26 cellular contexts compared by ENCODE assay signal in the genomic region with DNA sequence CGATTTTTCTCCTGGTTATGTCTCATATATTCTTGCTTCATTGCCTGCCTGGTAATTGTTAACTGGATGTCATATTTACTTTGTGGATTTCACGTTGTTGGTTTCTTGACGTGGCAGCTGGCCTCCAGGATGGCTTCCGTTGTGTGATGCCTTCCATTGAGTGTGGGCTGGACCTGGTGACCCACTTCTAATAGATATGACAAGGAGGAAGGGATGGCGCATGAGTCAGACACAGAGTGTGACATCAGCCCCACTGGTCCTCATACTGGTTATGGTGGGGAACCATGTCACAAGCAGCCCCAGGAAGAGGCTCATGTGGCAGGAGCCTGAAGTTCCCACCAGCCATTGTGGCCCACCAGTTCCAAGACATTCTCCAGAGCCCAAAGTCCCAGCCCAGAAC. TPM values are rescaled to one million over a fixed set of nuclear protein-coding genes. Genes with fewer than 3 reads are reported as not detected.
"Had no signal": no experiment of that assay in that cellular context is flagged by ENCODE, and none has a peak within 500 bp of the region (broad histone marks: within the 10 kb centered on the region; RNA-seq: fewer than 3 reads in every experiment).

No MANE protein-coding gene starts in this region.

- H3K4me3 ChIP-seq: colonic mucosa, lung, thyroid gland had no signal

- H3K4me1 ChIP-seq: colonic mucosa, thyroid gland had no signal

- H3K27ac ChIP-seq: brain microvascular endothelial cell, colonic mucosa, epithelial cell of prostate, thyroid gland had no signal

- H3K4me1 Mint-ChIP-seq: activated B cell treated with CpG ODN at 0.5 μM for 24 hours; central memory CD8-positive, alpha-beta T cell; nephron had no signal

- H3K36me3 Mint-ChIP-seq: activated CD4-positive, alpha-beta memory T cell treated with anti-CD3 and anti-CD28 coated beads for 36 hours had no signal

- ATAC-seq: left lobe of liver had no signal

- FAIRE-seq: keratinocyte had no signal

- H3K9me3 ChIP-seq: colonic mucosa, thyroid gland had no signal

- H3K27me3 ChIP-seq: brain microvascular endothelial cell, colonic mucosa, thyroid gland had no signal

- H3K9me3 Mint-ChIP-seq: activated B cell treated with CpG ODN at 0.5 μM for 24 hours; activated CD4-positive, alpha-beta memory T cell treated with anti-CD3 and anti-CD28 coated beads for 36 hours; activated T-cell treated with anti-CD3 and anti-CD28 coated beads, Interleukin-2, amount 50 U/mL, for 24 hours; central memory CD8-positive, alpha-beta T cell; endodermal cell had no signal

- H3K36me3 ChIP-seq: brain microvascular endothelial cell, colonic mucosa, thyroid gland had no signal

- H3K27ac Mint-ChIP-seq: activated B cell treated with CpG ODN at 0.5 μM for 24 hours; activated CD4-positive, alpha-beta memory T cell treated with anti-CD3 and anti-CD28 coated beads for 36 hours; activated T-cell treated with anti-CD3 and anti-CD28 coated beads, Interleukin-2, amount 50 U/mL, for 24 hours; endodermal cell; nephron had no signal

- DNase-seq: activated B cell treated with CpG ODN at 0.5 μM for 24 hours; activated CD4-positive, alpha-beta memory T cell treated with anti-CD3 and anti-CD28 coated beads for 36 hours; activated CD4-positive, alpha-beta T cell treated with anti-CD3 and anti-CD28 coated beads for 4 hours; activated effector memory CD4-positive, alpha-beta T cell treated with Interleukin-2 at 50 U/mL for 16 hours; activated naive CD4-positive, alpha-beta T cell treated with anti-CD3 and anti-CD28 coated beads, Interleukin-2, amount 50 U/mL, for 16 hours; activated T-cell treated with anti-CD3 and anti-CD28 coated beads, Interleukin-2, amount 50 U/mL, for 24 hours; aorta; brain microvascular endothelial cell; colonic mucosa; endodermal cell; glutamatergic neuron; hypothalamus; midbrain; nucleus accumbens; stimulated activated naive CD4-positive, alpha-beta T cell; thyroid gland had no signal

- H3K4me3 Mint-ChIP-seq: activated B cell treated with CpG ODN at 0.5 μM for 24 hours; activated CD4-positive, alpha-beta memory T cell treated with anti-CD3 and anti-CD28 coated beads for 36 hours; activated T-cell treated with anti-CD3 and anti-CD28 coated beads, Interleukin-2, amount 50 U/mL, for 24 hours; central memory CD8-positive, alpha-beta T cell; endodermal cell; nephron had no signal

RNA-seq across cellular contexts. Expression of a gene that starts 6.4 kb away (rescaled TPM):
- total RNA-seq: activated B cell treated with CpG ODN at 0.5 μM for 24 hours; activated CD4-positive, alpha-beta memory T cell treated with anti-CD3 and anti-CD28 coated beads for 36 hours; aorta; colonic mucosa; endodermal cell; fibroblast of lung; left lobe of liver; renal cortical epithelial cell; T-helper 2 cell treated with Interferon-gamma antibody and Interleukin-4, amounts not matched to agents 100 ng/mL and 5 ng/mL, for 36 hours; thyroid gland; urinary bladder had no signal
- polyA plus RNA-seq: aorta, fibroblast of lung, keratinocyte, urinary bladder had no signal

RNA-seq across cellular contexts. Expression of a gene that starts 9.3 kb away (rescaled TPM):
- total RNA-seq: activated B cell treated with CpG ODN at 0.5 μM for 24 hours; activated CD4-positive, alpha-beta memory T cell treated with anti-CD3 and anti-CD28 coated beads for 36 hours; aorta; colonic mucosa; endodermal cell; fibroblast of lung; left lobe of liver; lung; renal cortical epithelial cell; T-helper 2 cell treated with Interferon-gamma antibody and Interleukin-4, amounts not matched to agents 100 ng/mL and 5 ng/mL, for 36 hours; thyroid gland; urinary bladder had no signal
- polyA plus RNA-seq: aorta, fibroblast of lung, keratinocyte, urinary bladder had no signal

RNA-seq across cellular contexts. Expression of a gene that starts 34.0 kb away (rescaled TPM):
- total RNA-seq: activated B cell treated with CpG ODN at 0.5 μM for 24 hours; activated CD4-positive, alpha-beta memory T cell treated with anti-CD3 and anti-CD28 coated beads for 36 hours; colonic mucosa; endodermal cell; fibroblast of lung; left lobe of liver; lung; renal cortical epithelial cell; T-helper 2 cell treated with Interferon-gamma antibody and Interleukin-4, amounts not matched to agents 100 ng/mL and 5 ng/mL, for 36 hours; thyroid gland; urinary bladder had no signal
- polyA plus RNA-seq: aorta, fibroblast of lung, keratinocyte, lung, urinary bladder had no signal
